1 cellular context compared by ENCODE assay signal in the genomic region with DNA sequence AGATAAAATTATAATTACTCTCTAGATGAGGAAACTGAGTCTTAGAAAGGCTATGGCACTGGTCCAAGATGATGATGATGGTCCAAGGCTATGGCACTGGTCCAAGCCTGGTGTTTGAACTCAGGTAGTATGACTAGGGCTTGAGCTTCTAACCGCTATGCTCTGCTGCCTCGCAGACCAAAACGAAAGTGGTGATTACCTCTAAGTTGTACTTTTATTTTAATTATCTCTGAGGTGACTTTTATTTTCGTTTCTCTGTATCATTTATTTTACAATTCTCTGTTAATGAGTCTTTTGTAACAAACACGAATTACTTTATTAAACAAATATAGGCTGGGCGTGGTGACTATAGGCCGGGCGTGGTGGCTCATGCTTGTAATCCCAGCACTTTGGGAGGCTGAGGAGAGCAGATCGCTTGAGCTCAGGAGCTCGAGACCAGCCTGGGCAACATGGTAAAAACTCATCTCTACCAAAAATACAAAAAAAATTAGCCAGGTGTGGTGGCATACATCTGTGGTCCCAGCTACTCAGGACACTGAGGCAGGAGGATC.
TF ChIP-seq lines count a peak whose summit lies in the region.

No MANE protein-coding gene starts in this region.

TF ChIP-seq in WTC11, 78 proteins besides CTCF, POLR2A, EP300 and RAD21 (continued from another document):
- TF ChIP-seq SOX15 (CRISPR knock-in tag; IDR thresholded peaks at IDR 0.05), result no peak
- TF ChIP-seq, protein P1, sequence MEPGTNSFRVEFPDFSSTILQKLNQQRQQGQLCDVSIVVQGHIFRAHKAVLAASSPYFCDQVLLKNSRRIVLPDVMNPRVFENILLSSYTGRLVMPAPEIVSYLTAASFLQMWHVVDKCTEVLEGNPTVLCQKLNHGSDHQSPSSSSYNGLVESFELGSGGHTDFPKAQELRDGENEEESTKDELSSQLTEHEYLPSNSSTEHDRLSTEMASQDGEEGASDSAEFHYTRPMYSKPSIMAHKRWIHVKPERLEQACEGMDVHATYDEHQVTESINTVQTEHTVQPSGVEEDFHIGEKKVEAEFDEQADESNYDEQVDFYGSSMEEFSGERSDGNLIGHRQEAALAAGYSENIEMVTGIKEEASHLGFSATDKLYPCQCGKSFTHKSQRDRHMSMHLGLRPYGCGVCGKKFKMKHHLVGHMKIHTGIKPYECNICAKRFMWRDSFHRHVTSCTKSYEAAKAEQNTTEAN (CRISPR knock-in tag; IDR thresholded peaks at IDR 0.05), result no peak
- TF ChIP-seq ZNF121 (CRISPR knock-in tag; IDR thresholded peaks at IDR 0.05), result no peak
- TF ChIP-seq JAZF1 (CRISPR knock-in tag; IDR thresholded peaks at IDR 0.05), result no peak
